11 cellular contexts compared by ENCODE assay signal in genomic region chr3:147816770-147817169, GRCh38.
DNase-seq lines count a peak whose midpoint lies in the region; FAIRE-seq and TF ChIP-seq lines count a peak whose summit lies in the region.
"Had no signal": no experiment of that assay in that cellular context is flagged by ENCODE, and none has a peak within 500 bp of the region (broad histone marks: within the 10 kb centered on the region; RNA-seq: fewer than 3 reads in every experiment).

No MANE protein-coding gene starts in this region.

- H3K27ac ChIP-seq in kidney (ENCODE audit: low read depth in 2 of 2, low read length in 2 of 2), result no peak overlapping the region
- no peak overlapping the region for H3K27ac ChIP-seq in tibial nerve
- H3K27ac ChIP-seq: A549 had no signal

- no peak overlapping the region for H3K4me3 ChIP-seq in kidney (ENCODE audit: low read length in 2 of 2)
- H3K4me3 ChIP-seq in tibial nerve, result no peak overlapping the region
- H3K4me3 ChIP-seq: A549 had no signal

- TF ChIP-seq CTCF in kidney (IDR thresholded peaks at IDR 0.05; ENCODE audit: borderline replicate concordance, extremely low read depth, insufficient read depth), result no peak
- no peak for TF ChIP-seq CTCF in tibial nerve (IDR thresholded peaks at IDR 0.05)

- in situ Hi-C loops in SK-MEL-5 (cut with HindIII; ENCODE audit: low pct_unique_long_range_greater_than_20kb, low sequenced_read_pairs), result no loop called here

- 19% methylated on average over 6 of the region's 6 CpGs for WGBS in tibial nerve, 2 donors

- peak in 1 of 2 donors; percentile 24 for TF ChIP-seq EP300 in tibial nerve (IDR thresholded peaks at IDR 0.05)

- intact Hi-C loops in kidney (cut with DNase I), result no loop called here

- H3K9me3 ChIP-seq in kidney (ENCODE audit: control insufficient read depth in 1 of 2, low read length in 2 of 2), result no peaks in the 10 kb centered on the region
- no peaks in the 10 kb centered on the region for H3K9me3 ChIP-seq in tibial nerve
- H3K9me3 ChIP-seq: A549 had no signal

- H3K36me3 ChIP-seq in kidney (ENCODE audit: control insufficient read depth in 1 of 2, insufficient read depth in 2 of 2, low read length in 2 of 2), result no peaks in the 10 kb centered on the region
- no peaks in the 10 kb centered on the region for H3K36me3 ChIP-seq in tibial nerve

- peak; percentile 27 for DNase-seq in NCI-H2107 treated with DMSO at 0.1 percent for 48 hours (lab: John Stamatoyannopoulos, UW; ENCODE audit: unreplicated experiment)
- DNase-seq in NCI-H2107 (lab: John Stamatoyannopoulos, UW), result no peak
- DNase-seq in SK-MEL-5 (ENCODE audit: low read depth, low spot score), result peak; percentile 1
- peak; percentile 79 for DNase-seq in kidney
- peak; percentile 42 to 67 for DNase-seq in tibial nerve (ENCODE audit: low spot score in 2 of 2)
- no peak for DNase-seq in foreskin melanocyte
- no peak for DNase-seq in DMS79 treated with DMSO at 0.1 percent for 48 hours (lab: John Stamatoyannopoulos, UW)
- no peak for DNase-seq in stimulated activated CD4-positive, alpha-beta T cell treated with anti-CD3 and anti-CD28 coated beads, Interleukin-4, amount 100 ng/mL, for 24 hours
- DNase-seq: activated CD4-positive, alpha-beta T cell treated with anti-CD3 and anti-CD28 coated beads, Interleukin-2, amount 50 U/mL, for 4 hours; NCI-H2171 treated with DMSO at 0.1 percent for 48 hours had no signal

- TF ChIP-seq POLR2A in tibial nerve (IDR thresholded peaks at IDR 0.05), result no peak

- no peak overlapping the region for H3K9ac ChIP-seq in kidney (ENCODE audit: low read length in 2 of 2)

- H3K27me3 ChIP-seq in tibial nerve, result no peaks in the 10 kb centered on the region

- H3K4me1 ChIP-seq in kidney (ENCODE audit: control insufficient read depth in 1 of 2, insufficient read depth in 1 of 2, low read depth in 1 of 2, low read length in 2 of 2), result no peaks in the 10 kb centered on the region
- H3K4me1 ChIP-seq in tibial nerve, result peaks cover 0 to 11% (median 2%) of the 10 kb centered on the region in 4 donors
- H3K4me1 ChIP-seq: A549 had no signal

- FAIRE-seq in kidney (lab: Jason Lieb, UNC), result no peak
- FAIRE-seq: A549 had no signal

Comparison
In these comparisons a context has a peak if more than half of its experiments do, and no peak if none do; other contexts are left out.
1. DNase-seq: peak in NCI-H2107 treated with DMSO at 0.1 percent for 48 hours (single experiment), SK-MEL-5 (single experiment), kidney (single experiment) and tibial nerve (2 of 2); none in NCI-H2107 (single experiment), foreskin melanocyte (single experiment), DMS79 treated with DMSO at 0.1 percent for 48 hours (single experiment) and stimulated activated CD4-positive, alpha-beta T cell treated with anti-CD3 and anti-CD28 coated beads, Interleukin-4, amount 100 ng/mL, for 24 hours (single experiment).